15 cellular contexts compared by ENCODE assay signal in genomic region chr1:155801149-155801548, GRCh38. TPM values are rescaled to one million over a fixed set of nuclear protein-coding genes. Genes with fewer than 3 reads are reported as not detected.
DNase-seq lines count a peak whose midpoint lies in the region; ATAC-seq and TF ChIP-seq lines count a peak whose summit lies in the region.
"Had no signal": no experiment of that assay in that cellular context is flagged by ENCODE, and none has a peak within 500 bp of the region (broad histone marks: within the 10 kb centered on the region; RNA-seq: fewer than 3 reads in every experiment).

No MANE protein-coding gene starts in this region.

- no peak overlapping the region for H4K5ac ChIP-seq in mesendoderm (ENCODE audit: low read length)

- H3K56ac ChIP-seq in mesendoderm (ENCODE audit: low read length), result no peak overlapping the region

- no peak overlapping the region for H2BK120ac ChIP-seq in mesendoderm (ENCODE audit: low read depth, low read length)

- no peak overlapping the region for H3K4me3 Mint-ChIP-seq in activated T-helper 17 cell treated with anti-CD3 and anti-CD28 coated beads, Interleukin-2, amount 50 U/mL, for 72 hours

- H3K4me3 ChIP-seq in fibroblast of villous mesenchyme (ENCODE audit: low read depth, low read length) (no peak overlapping the region), mesendoderm (ENCODE audit: low read length) (no peak overlapping the region)
- H3K4me3 ChIP-seq: colonic mucosa, gastrocnemius medialis, suprapubic skin had no signal

- H3K79me2 ChIP-seq in mesendoderm (ENCODE audit: control insufficient read depth, insufficient read depth, low read length), result no peaks in the 10 kb centered on the region

- no peak overlapping the region for H2BK5ac ChIP-seq in mesendoderm (ENCODE audit: low read length)

- H3K27me3 Mint-ChIP-seq in activated T-helper 17 cell treated with anti-CD3 and anti-CD28 coated beads, Interleukin-2, amount 50 U/mL, for 72 hours, result no peaks in the 10 kb centered on the region

- H3K4me1 Mint-ChIP-seq in activated T-helper 17 cell treated with anti-CD3 and anti-CD28 coated beads, Interleukin-2, amount 50 U/mL, for 72 hours, result peaks cover 6% of the 10 kb centered on the region

- no peaks in the 10 kb centered on the region for H3K27me3 ChIP-seq in mesendoderm (ENCODE audit: insufficient read depth, low read length, poor library complexity)
- H3K27me3 ChIP-seq: colonic mucosa, gastrocnemius medialis, suprapubic skin had no signal

- no peak overlapping the region for H3K27ac ChIP-seq in mesendoderm (ENCODE audit: low read depth, low read length)
- H3K27ac ChIP-seq: colonic mucosa, gastrocnemius medialis, suprapubic skin had no signal

- in situ Hi-C loops in GM13977 (cut with MboI; ENCODE audit: low pct_unique_long_range_greater_than_20kb, low sequenced_read_pairs, unreplicated experiment), result no loop called here

- no peak overlapping the region for H2AK5ac ChIP-seq in mesendoderm (ENCODE audit: low read length)

- no peak overlapping the region for H3K23ac ChIP-seq in mesendoderm (ENCODE audit: low read length)

- H3K4ac ChIP-seq in mesendoderm (ENCODE audit: low read depth, low read length), result no peak overlapping the region

- DNase-seq in COLO829 (ENCODE audit: low spot score), result peak; percentile 40
- peak; percentile 69 for DNase-seq in HS-5 (ENCODE audit: low read depth)
- peak; percentile 50 for DNase-seq in fibroblast of villous mesenchyme (ENCODE audit: low read depth)
- DNase-seq in GM13977 (ENCODE audit: low spot score), result no peak
- DNase-seq in NCI-H345 treated with DMSO at 0.1 percent for 48 hours (lab: John Stamatoyannopoulos, UW; ENCODE audit: unreplicated experiment), result no peak
- DNase-seq in mesendoderm, result no peak
- DNase-seq in stimulated activated CD4-positive, alpha-beta T cell treated with anti-CD3 and anti-CD28 coated beads, Interleukin-4, amount 100 ng/mL, for 24 hours, result no peak
- DNase-seq: activated effector memory CD4-positive, alpha-beta T cell treated with anti-CD3 and anti-CD28 coated beads, Interleukin-2, amount 50 U/mL, for 16 hours; colonic mucosa; gastrocnemius medialis; NCI-H146; NCI-H69; SHP77 had no signal

- no peaks in the 10 kb centered on the region for H3K79me1 ChIP-seq in mesendoderm (ENCODE audit: low read length)

- H3K36me3 Mint-ChIP-seq in activated T-helper 17 cell treated with anti-CD3 and anti-CD28 coated beads, Interleukin-2, amount 50 U/mL, for 72 hours (ENCODE audit: low read depth), result peaks cover 97% of the 10 kb centered on the region

- H4K8ac ChIP-seq in mesendoderm (ENCODE audit: low read depth, low read length), result no peak overlapping the region

- H2BK15ac ChIP-seq in mesendoderm (replicated peaks; ENCODE audit: low read depth), result no peak overlapping the region

- H3K36me3 ChIP-seq in mesendoderm (ENCODE audit: control insufficient read depth, insufficient read depth, low read length), result peaks cover 3% of the 10 kb centered on the region
- H3K36me3 ChIP-seq: colonic mucosa had no signal

- H3K27ac Mint-ChIP-seq in activated T-helper 17 cell treated with anti-CD3 and anti-CD28 coated beads, Interleukin-2, amount 50 U/mL, for 72 hours, result peak overlapping the region; percentile 87

- ATAC-seq in activated T-helper 17 cell treated with anti-CD3 and anti-CD28 coated beads, Interleukin-2, amount 50 U/mL, for 72 hours (replicated peaks), result peak; percentile 64
- ATAC-seq: gastrocnemius medialis had no signal

- no peak overlapping the region for H3K9ac ChIP-seq in mesendoderm (ENCODE audit: low read length)

- TF ChIP-seq CTCF in fibroblast of villous mesenchyme (IDR thresholded peaks at IDR 0.05; ENCODE audit: insufficient read depth, low read depth, low read length) (no peak), GM13977 (IDR thresholded peaks at IDR 0.05; ENCODE audit: extremely low read depth, insufficient read depth, missing control alignments) (no peak)

- H3K4me2 ChIP-seq in mesendoderm (ENCODE audit: low read length), result no peak overlapping the region

- no peak overlapping the region for H3K18ac ChIP-seq in mesendoderm (ENCODE audit: low read length)

- H3K4me1 ChIP-seq in mesendoderm (ENCODE audit: control insufficient read depth, low read depth, low read length), result no peaks in the 10 kb centered on the region
- H3K4me1 ChIP-seq: colonic mucosa, gastrocnemius medialis, suprapubic skin had no signal

- no peaks in the 10 kb centered on the region for H3K9me3 Mint-ChIP-seq in activated T-helper 17 cell treated with anti-CD3 and anti-CD28 coated beads, Interleukin-2, amount 50 U/mL, for 72 hours

RNA-seq across cellular contexts. Expression of gene GON4L, which starts 55.9 kb away (rescaled TPM):
- 10 to 100 TPM; 62.7 to 65.0 TPM for total RNA-seq in activated T-helper 17 cell treated with anti-CD3 and anti-CD28 coated beads, Interleukin-2, amount 50 U/mL, for 72 hours
- 35.8 and 42.7 TPM in 2 replicates for total RNA-seq in fibroblast of villous mesenchyme
- 19.1 TPM for polyA plus RNA-seq in mesendoderm (2013, experiment 1 of 2)
- 19.1 TPM for polyA plus RNA-seq in mesendoderm (2013, experiment 2 of 2)

RNA-seq across cellular contexts. Expression of gene SYT11, which starts 58.2 kb away (rescaled TPM):
- total RNA-seq in activated T-helper 17 cell treated with anti-CD3 and anti-CD28 coated beads, Interleukin-2, amount 50 U/mL, for 72 hours, result 10 to 100 TPM; 36.7 to 61.9 TPM
- total RNA-seq in fibroblast of villous mesenchyme, result 27.4 and 47.5 TPM in 2 replicates
- 1.8 TPM for polyA plus RNA-seq in mesendoderm (2013, experiment 1 of 2)
- 1.9 TPM for polyA plus RNA-seq in mesendoderm (2013, experiment 2 of 2)

Comparison
In these comparisons a context has a peak if more than half of its experiments do, and no peak if none do; other contexts are left out.
1. DNase-seq: peak in COLO829 (single experiment), HS-5 (single experiment) and fibroblast of villous mesenchyme (single experiment); none in GM13977 (single experiment), NCI-H345 treated with DMSO at 0.1 percent for 48 hours (single experiment), mesendoderm (single experiment) and stimulated activated CD4-positive, alpha-beta T cell treated with anti-CD3 and anti-CD28 coated beads, Interleukin-4, amount 100 ng/mL, for 24 hours (single experiment).